33 cellular contexts compared by ENCODE assay signal in the genomic region with DNA sequence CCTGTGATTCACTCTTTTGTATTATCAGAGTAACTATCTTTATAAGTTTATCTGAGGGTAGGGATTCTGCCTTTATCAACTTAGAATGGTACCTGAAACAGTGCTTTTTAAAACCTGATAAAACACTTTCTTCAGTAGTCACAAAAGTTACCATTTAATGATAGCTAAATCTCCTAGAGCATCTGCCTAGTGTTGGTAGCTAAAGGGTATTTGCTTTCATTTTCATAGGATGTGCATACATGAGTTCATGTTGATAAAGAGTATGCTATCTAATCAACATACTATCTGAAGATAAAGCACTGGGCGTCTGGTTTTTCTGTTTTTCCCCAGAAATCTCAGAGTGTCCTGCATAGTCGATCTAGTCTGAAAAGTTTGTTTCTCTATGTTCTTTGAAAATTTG.
"Had no signal": no experiment of that assay in that cellular context is flagged by ENCODE, and none has a peak within 500 bp of the region (broad histone marks: within the 10 kb centered on the region; RNA-seq: fewer than 3 reads in every experiment).

No MANE protein-coding gene starts in this region.

- H3K4me3 ChIP-seq: body of pancreas, Peyer's patch, SJSA1 had no signal

- H3K4me1 ChIP-seq: body of pancreas, Peyer's patch, SJSA1 had no signal

- ATAC-seq: activated CD8-positive, alpha-beta memory T cell treated with anti-CD3 and anti-CD28 coated beads, Interleukin-2, amount 10 ng/mL, durations not matched to agents 7 days and 5 days; activated T-helper 17 cell treated with anti-CD3 and anti-CD28 coated beads, Interleukin-2, amount 50 U/mL, for 72 hours; body of pancreas; PC-3 had no signal

- H3K9me3 ChIP-seq: body of pancreas, Peyer's patch, SJSA1 had no signal

- H3K9ac ChIP-seq: KMS-11 had no signal

- H3K36me3 ChIP-seq: Peyer's patch, SJSA1, WERI-Rb-1 had no signal

- H3K4me2 ChIP-seq: KMS-11 had no signal

- DNase-seq: activated CD4-positive, alpha-beta memory T cell treated with anti-CD3 and anti-CD28 coated beads, Interleukin-2, amount 10 ng/mL, durations not matched to agents 7 days and 5 days; activated CD4-positive, alpha-beta T cell treated with anti-CD3 and anti-CD28 coated beads for 1 hour; activated CD4-positive, alpha-beta T cell treated with anti-CD3 and anti-CD28 coated beads for 48 hours; activated CD4-positive, CD25-positive, alpha-beta regulatory T cell; activated CD8-positive, alpha-beta memory T cell treated with anti-CD3 and anti-CD28 coated beads for 24 hours; activated CD8-positive, alpha-beta memory T cell treated with anti-CD3 and anti-CD28 coated beads, Interleukin-2, amount 10 ng/mL, durations not matched to agents 7 days and 5 days; activated CD8-positive, alpha-beta memory T cell treated with anti-CD3 and anti-CD28 coated beads, Interleukin-2, amount 50 U/mL, for 48 hours; activated effector memory CD4-positive, alpha-beta T cell treated with anti-CD3 and anti-CD28 coated beads, Interleukin-2, amount 50 U/mL, for 16 hours; activated naive CD4-positive, alpha-beta T cell; activated naive CD4-positive, alpha-beta T cell treated with anti-CD3 and anti-CD28 coated beads, Interleukin-2, amount 50 U/mL, for 16 hours; activated naive CD8-positive, alpha-beta T cell treated with anti-CD3 and anti-CD28 coated beads for 36 hours; activated T-cell treated with anti-CD3 and anti-CD28 coated beads, Interleukin-2, amount 50 U/mL, for 48 hours; amygdala; body of pancreas; central memory CD4-positive, alpha-beta T cell; NCI-H1092 treated with DMSO at 0.1 percent for 48 hours; NCI-H1417 treated with DMSO at 0.1 percent for 48 hours; NCI-H1930; NCI-H2081 treated with DMSO at 0.1 percent for 48 hours; NCI-H226; NCI-H446 treated with DMSO at 0.1 percent for 48 hours; NCI-H524; NCI-H69; NCI-H82; PC-3; Peyer's patch; RPMI8226; SHP77 treated with DMSO at 0.1 percent for 48 hours; T1000; WERI-Rb-1 had no signal

- H3K27me3 ChIP-seq: body of pancreas, Peyer's patch, SJSA1 had no signal

- H3K27ac ChIP-seq: body of pancreas, KMS-11, Peyer's patch, SJSA1, WERI-Rb-1 had no signal
